8 cellular contexts compared by ENCODE assay signal in genomic region chr18:47204908-47205522, GRCh38. TPM values are rescaled to one million over a fixed set of nuclear protein-coding genes. Genes with fewer than 3 reads are reported as not detected.
DNase-seq lines count a peak whose midpoint lies in the region; ATAC-seq and TF ChIP-seq lines count a peak whose summit lies in the region.

No MANE protein-coding gene starts in this region.

- H3K9ac ChIP-seq in smooth muscle cell (ENCODE audit: low read depth) = no peak overlapping the region

- H3F3A ChIP-seq in smooth muscle cell (ENCODE audit: low read depth) = no peaks in the 10 kb centered on the region

- H3K9me3 Mint-ChIP-seq in activated T-helper 17 cell treated with anti-CD3 and anti-CD28 coated beads, Interleukin-2, amount 50 U/mL, for 72 hours = no peaks in the 10 kb centered on the region
- no peaks in the 10 kb centered on the region for H3K9me3 Mint-ChIP-seq in glutamatergic neuron (ENCODE audit: unreplicated experiment)

- H3K27ac Mint-ChIP-seq in activated T-helper 17 cell treated with anti-CD3 and anti-CD28 coated beads, Interleukin-2, amount 50 U/mL, for 72 hours = no peak overlapping the region
- no peak overlapping the region for H3K27ac Mint-ChIP-seq in glutamatergic neuron (ENCODE audit: unreplicated experiment)

- H4K20me1 ChIP-seq in smooth muscle cell (ENCODE audit: low read depth) = no peaks in the 10 kb centered on the region

- H3K27me3 ChIP-seq in BJ (ENCODE audit: control insufficient read depth, insufficient read depth, low read length) (no peaks in the 10 kb centered on the region; the same call in 1 of the 2 replicates), smooth muscle cell (ENCODE audit: low read depth) (no peaks in the 10 kb centered on the region)

- no peak overlapping the region for H2AFZ ChIP-seq in smooth muscle cell (ENCODE audit: low read depth)

- peaks cover 36% of the 10 kb centered on the region for H3K4me1 ChIP-seq in smooth muscle cell (ENCODE audit: low read depth)

- H3K36me3 ChIP-seq in BJ (ENCODE audit: control insufficient read depth, insufficient read depth, low read length) (no peaks in the 10 kb centered on the region), smooth muscle cell (ENCODE audit: low read depth) (no peaks in the 10 kb centered on the region)

- TF ChIP-seq CTCF in BJ (IDR thresholded peaks at IDR 0.05; ENCODE audit: insufficient read depth, low read depth, low read length) (peak; percentile 89), glutamatergic neuron (IDR thresholded peaks at IDR 0.05; ENCODE audit: partially characterized antibody, unreplicated experiment) (peak; percentile 80), smooth muscle cell (IDR thresholded peaks at IDR 0.05; ENCODE audit: borderline replicate concordance, insufficient read depth, poor library complexity, severe bottlenecking) (peak; percentile 72)

- no peak overlapping the region for H3K4me2 ChIP-seq in smooth muscle cell

- POLR2A ChIA-PET in BJ (lab: Charles Lee) = no interaction called here

- CTCF ChIA-PET in BJ (lab: Yijun Ruan, JAX) = interaction anchor here (0.7 to 3.6 kb wide), 22 partner anchors 10 to 543 kb away, joined by 3 to 55 read pairs (median 6); partner anchors contain the start of gene HDHD2

- H3K4me3 Mint-ChIP-seq in activated T-helper 17 cell treated with anti-CD3 and anti-CD28 coated beads, Interleukin-2, amount 50 U/mL, for 72 hours = no peak overlapping the region
- no peak overlapping the region for H3K4me3 Mint-ChIP-seq in glutamatergic neuron (ENCODE audit: unreplicated experiment)

- no peaks in the 10 kb centered on the region for H3K79me2 ChIP-seq in smooth muscle cell (ENCODE audit: low read depth)

- peaks cover 22% of the 10 kb centered on the region for H3K27me3 Mint-ChIP-seq in activated T-helper 17 cell treated with anti-CD3 and anti-CD28 coated beads, Interleukin-2, amount 50 U/mL, for 72 hours
- no peaks in the 10 kb centered on the region for H3K27me3 Mint-ChIP-seq in glutamatergic neuron (ENCODE audit: unreplicated experiment)

- ATAC-seq in GM19467 (IDR thresholded peaks at IDR 0.05; ENCODE audit: unreplicated experiment) (peak; percentile 56), HG03432 (IDR thresholded peaks at IDR 0.05; ENCODE audit: unreplicated experiment) (no peak), GM21381 (IDR thresholded peaks at IDR 0.05; ENCODE audit: unreplicated experiment) (no peak)
- peak; percentile 40 for ATAC-seq in activated T-helper 17 cell treated with anti-CD3 and anti-CD28 coated beads, Interleukin-2, amount 50 U/mL, for 72 hours (replicated peaks)

- H3K9me3 ChIP-seq in smooth muscle cell (replicated peaks; ENCODE audit: low read depth) = no peaks in the 10 kb centered on the region

- WGBS in smooth muscle cell (ENCODE audit: low lambda C conversion rate) = 46% methylated on average over 3 of the region's 3 CpGs

- no peak overlapping the region for H3K27ac ChIP-seq in smooth muscle cell (ENCODE audit: low read depth)

- DNase-seq in BJ (ENCODE audit: low read depth) (no peak), NCI-H82 treated with DMSO at 0.1 percent for 48 hours (lab: John Stamatoyannopoulos, UW; ENCODE audit: unreplicated experiment) (peak; percentile 15), glutamatergic neuron (peak; percentile 49), smooth muscle cell (lab: John Stamatoyannopoulos, UW; ENCODE audit: unreplicated experiment) (no peak)

- no peaks in the 10 kb centered on the region for H3K36me3 Mint-ChIP-seq in activated T-helper 17 cell treated with anti-CD3 and anti-CD28 coated beads, Interleukin-2, amount 50 U/mL, for 72 hours (ENCODE audit: low read depth)
- no peaks in the 10 kb centered on the region for H3K36me3 Mint-ChIP-seq in glutamatergic neuron (ENCODE audit: unreplicated experiment)

- no peaks in the 10 kb centered on the region for H3K4me1 Mint-ChIP-seq in activated T-helper 17 cell treated with anti-CD3 and anti-CD28 coated beads, Interleukin-2, amount 50 U/mL, for 72 hours
- no peaks in the 10 kb centered on the region for H3K4me1 Mint-ChIP-seq in glutamatergic neuron (ENCODE audit: low read depth, unreplicated experiment)

- H3K4me3 ChIP-seq in BJ (ENCODE audit: low read depth, low read length) (no peak overlapping the region), smooth muscle cell (no peak overlapping the region)

RNA-seq across cellular contexts. Expression of gene IER3IP1, which starts 28.9 kb away (rescaled TPM):
- polyA plus RNA-seq in BJ (2011; rRNA removed) = 11.1 and 31.7 TPM in 2 replicates
- polyA minus RNA-seq in BJ (2011; rRNA and poly(A)+ RNA removed) = 8.7 and 12.7 TPM in 2 replicates
- 10 to 100 TPM in 1 of 2 donors, 1 to 10 TPM in 1; 7.5 to 11.2 TPM for total RNA-seq in activated T-helper 17 cell treated with anti-CD3 and anti-CD28 coated beads, Interleukin-2, amount 50 U/mL, for 72 hours
- 9.8 TPM for total RNA-seq in glutamatergic neuron (ENCODE audit: unreplicated experiment)
- 35.8 and 43.2 TPM in 2 replicates for total RNA-seq in smooth muscle cell
- polyA plus RNA-seq in smooth muscle cell = 38.3 and 39.9 TPM in 2 replicates

RNA-seq across cellular contexts. Expression of gene SKOR2, which starts 46.4 kb away (rescaled TPM):
- polyA plus RNA-seq in BJ (2011; rRNA removed) (not detected in 2 replicates), smooth muscle cell (not detected in 2 replicates)
- polyA minus RNA-seq in BJ (2011; rRNA and poly(A)+ RNA removed) = not detected in 2 replicates
- not detected for total RNA-seq in activated T-helper 17 cell treated with anti-CD3 and anti-CD28 coated beads, Interleukin-2, amount 50 U/mL, for 72 hours
- total RNA-seq in glutamatergic neuron (ENCODE audit: unreplicated experiment) (6.7 TPM), smooth muscle cell (not detected in 2 replicates)

RNA-seq across cellular contexts. Expression of gene HDHD2, which starts 54.7 kb away (rescaled TPM):
- polyA plus RNA-seq in BJ (2011; rRNA removed) = 10.4 and 14.8 TPM in 2 replicates
- polyA minus RNA-seq in BJ (2011; rRNA and poly(A)+ RNA removed) = 6.4 and 20.0 TPM in 2 replicates
- 10 to 100 TPM; 24.5 to 33.5 TPM for total RNA-seq in activated T-helper 17 cell treated with anti-CD3 and anti-CD28 coated beads, Interleukin-2, amount 50 U/mL, for 72 hours
- 55.3 TPM for total RNA-seq in glutamatergic neuron (ENCODE audit: unreplicated experiment)
- 9.9 and 20.6 TPM in 2 replicates for total RNA-seq in smooth muscle cell
- polyA plus RNA-seq in smooth muscle cell = 14.9 and 16.4 TPM in 2 replicates

Comparison
In these comparisons a context has a peak if more than half of its experiments do, and no peak if none do; other contexts are left out.
1. DNase-seq: peak in NCI-H82 treated with DMSO at 0.1 percent for 48 hours (single experiment) and glutamatergic neuron (single experiment); none in BJ (single experiment) and smooth muscle cell (single experiment).
2. ATAC-seq: peak in GM19467 (single experiment) and activated T-helper 17 cell treated with anti-CD3 and anti-CD28 coated beads, Interleukin-2, amount 50 U/mL, for 72 hours (single experiment); none in HG03432 (single experiment) and GM21381 (single experiment).
3. Peak in every context shown above with its lines, with median percentiles within 50 percentile points of each other: CTCF ChIP-seq.